20 cellular contexts compared by ENCODE assay signal in genomic region chr4:42637861-42638260, GRCh38. TPM values are rescaled to one million over a fixed set of nuclear protein-coding genes. Genes with fewer than 3 reads are reported as not detected.
DNase-seq lines count a peak whose midpoint lies in the region; ATAC-seq and TF ChIP-seq lines count a peak whose summit lies in the region.
"Had no signal": no experiment of that assay in that cellular context is flagged by ENCODE, and none has a peak within 500 bp of the region (broad histone marks: within the 10 kb centered on the region; RNA-seq: fewer than 3 reads in every experiment).

No MANE protein-coding gene starts in this region.

- H3K27me3 ChIP-seq in BLaER1 treated with 17β-estradiol and CSF1 and Interleukin-3, amounts not matched to agents 10 nM and 100 nM: no peaks in the 10 kb centered on the region
- H3K27me3 ChIP-seq in Karpas-422 (ENCODE audit: low read length) (no peaks in the 10 kb centered on the region), GM23248 (replicated peaks; ENCODE audit: insufficient read depth) (no peaks in the 10 kb centered on the region), spleen (replicated peaks in 1 of 7) (no peaks in the 10 kb centered on the region)
- H3K27me3 ChIP-seq: gastrocnemius medialis had no signal

- TF ChIP-seq POLR2A in spleen (IDR thresholded peaks at IDR 0.05): no peak

- H3K27ac Mint-ChIP-seq in glutamatergic neuron (ENCODE audit: unreplicated experiment): peak overlapping the region; percentile 100

- H3K4me2 ChIP-seq in BLaER1 treated with 17β-estradiol and CSF1 and Interleukin-3, amounts not matched to agents 10 nM and 100 nM: peak overlapping the region; percentile 14 to 91 (median 71); a peak in 14 of 22 replicates
- H3K4me2 ChIP-seq in Karpas-422 (ENCODE audit: low read depth, low read length, poor library complexity, severe bottlenecking) (peak overlapping the region; percentile 36), GM23248 (ENCODE audit: unreplicated experiment) (no peak overlapping the region)

- no peak overlapping the region for H3K9ac ChIP-seq in BLaER1 treated with 17β-estradiol and CSF1 and Interleukin-3, amounts not matched to agents 10 nM and 100 nM
- no peak overlapping the region for H3K9ac ChIP-seq in Karpas-422 (ENCODE audit: low read length)
- H3K9ac ChIP-seq in GM23248: no peak overlapping the region

- H3F3A ChIP-seq in GM23248 (ENCODE audit: insufficient read depth): no peaks in the 10 kb centered on the region

- H3K4me3 Mint-ChIP-seq in glutamatergic neuron (ENCODE audit: unreplicated experiment): peak overlapping the region; percentile 87

- H3K36me3 ChIP-seq in BLaER1 treated with 17β-estradiol and CSF1 and Interleukin-3, amounts not matched to agents 10 nM and 100 nM: no peaks in the 10 kb centered on the region
- no peaks in the 10 kb centered on the region for H3K36me3 ChIP-seq in Karpas-422 (ENCODE audit: insufficient read depth, low read length)
- H3K36me3 ChIP-seq in GM23248 (ENCODE audit: low read depth): no peaks in the 10 kb centered on the region
- no peaks in the 10 kb centered on the region for H3K36me3 ChIP-seq in spleen
- H3K36me3 ChIP-seq: gastrocnemius medialis had no signal

- H3K36me3 Mint-ChIP-seq in glutamatergic neuron (ENCODE audit: unreplicated experiment): no peaks in the 10 kb centered on the region

- no peak for TF ChIP-seq CTCF in glutamatergic neuron (IDR thresholded peaks at IDR 0.05; ENCODE audit: partially characterized antibody, unreplicated experiment)
- TF ChIP-seq CTCF in spleen (IDR thresholded peaks at IDR 0.05 in 8 of 11, conservative IDR thresholded peaks at IDR 0.05 in 3 of 11): no peak

- no peaks in the 10 kb centered on the region for H3K9me2 ChIP-seq in Karpas-422 (replicated peaks; ENCODE audit: insufficient read depth, low read length)
- H3K9me2 ChIP-seq in GM23248 (ENCODE audit: insufficient read depth): no peaks in the 10 kb centered on the region

- intact Hi-C loops in spleen (cut with DNase I; ENCODE audit: low total_unique reads): no loop called here

- H3K4me1 Mint-ChIP-seq in glutamatergic neuron (ENCODE audit: low read depth, unreplicated experiment): peaks cover 93% of the 10 kb centered on the region

- peaks cover 18% of the 10 kb centered on the region for H3K27me3 Mint-ChIP-seq in glutamatergic neuron (ENCODE audit: unreplicated experiment)
- H3K27me3 Mint-ChIP-seq: naive thymus-derived CD8-positive, alpha-beta T cell had no signal

- in situ Hi-C loops in GM23248 (cut with MboI): no loop called here

- peak; percentile 21 for ATAC-seq in GM19351 (IDR thresholded peaks at IDR 0.05; ENCODE audit: unreplicated experiment)
- ATAC-seq: naive thymus-derived CD8-positive, alpha-beta T cell had no signal

- H3K9me3 Mint-ChIP-seq in glutamatergic neuron (ENCODE audit: unreplicated experiment): peaks cover 25% of the 10 kb centered on the region
- H3K9me3 Mint-ChIP-seq: naive thymus-derived CD8-positive, alpha-beta T cell had no signal

- H3K27ac ChIP-seq in BLaER1 treated with 17β-estradiol and CSF1 and Interleukin-3, amounts not matched to agents 10 nM and 100 nM: no peak overlapping the region; a peak in 1 of 22 replicates
- peak overlapping the region; percentile 80 for H3K27ac ChIP-seq in Karpas-422 (ENCODE audit: low read length)
- no peak overlapping the region for H3K27ac ChIP-seq in GM23248
- H3K27ac ChIP-seq in spleen: peak overlapping the region in 3 of 8 donors; percentile 40 to 64 (median 61)
- H3K27ac ChIP-seq: RWPE1, skin epidermis had no signal

- H3K4me1 ChIP-seq in BLaER1 treated with 17β-estradiol and CSF1 and Interleukin-3, amounts not matched to agents 10 nM and 100 nM: peaks cover 47 to 99% (median 84%) of the 10 kb centered on the region in 10 experiments
- H3K4me1 ChIP-seq in Karpas-422 (ENCODE audit: low read length) (peaks cover 99% of the 10 kb centered on the region), GM23248 (ENCODE audit: insufficient read depth) (no peaks in the 10 kb centered on the region), spleen (peaks cover 11 to 100% (median 68%) of the 10 kb centered on the region in 6 donors)

- H3K9me3 ChIP-seq in BLaER1 treated with 17β-estradiol and CSF1 and Interleukin-3, amounts not matched to agents 10 nM and 100 nM (replicated peaks in 1 of 11): no peaks in the 10 kb centered on the region
- H3K9me3 ChIP-seq in Karpas-422 (ENCODE audit: low read length) (no peaks in the 10 kb centered on the region), GM23248 (ENCODE audit: low read depth) (no peaks in the 10 kb centered on the region), spleen (no peaks in the 10 kb centered on the region)
- H3K9me3 ChIP-seq: gastrocnemius medialis had no signal

- H2AFZ ChIP-seq in Karpas-422 (ENCODE audit: low read length): no peak overlapping the region
- no peak overlapping the region for H2AFZ ChIP-seq in GM23248

- no peak overlapping the region for H3K4me3 ChIP-seq in BLaER1 treated with 17β-estradiol and CSF1 and Interleukin-3, amounts not matched to agents 10 nM and 100 nM
- H3K4me3 ChIP-seq in Karpas-422 (ENCODE audit: low read length) (no peak overlapping the region), GM23248 (no peak overlapping the region), spleen (no peak overlapping the region)
- H3K4me3 ChIP-seq: gastrocnemius medialis, skin epidermis had no signal

- no peaks in the 10 kb centered on the region; a peak in 1 of 22 replicates for H4K20me1 ChIP-seq in BLaER1 treated with 17β-estradiol and CSF1 and Interleukin-3, amounts not matched to agents 10 nM and 100 nM
- H4K20me1 ChIP-seq in Karpas-422 (ENCODE audit: insufficient read depth, low read depth, low read length): peaks cover 19% of the 10 kb centered on the region; the same call in 1 of the 2 replicates
- H4K20me1 ChIP-seq in GM23248 (ENCODE audit: insufficient read depth): no peaks in the 10 kb centered on the region

- H3K79me2 ChIP-seq in Karpas-422 (ENCODE audit: low read length): peaks cover 98% of the 10 kb centered on the region
- H3K79me2 ChIP-seq in GM23248 (ENCODE audit: insufficient read depth): no peaks in the 10 kb centered on the region

- DNase-seq in Karpas-422 (no peak), glutamatergic neuron (no peak), GM23248 (no peak), D341Med (ENCODE audit: low spot score) (no peak), spleen (no peak), occipital lobe (lab: John Stamatoyannopoulos, UW) (no peak)
- DNase-seq: ACHN; activated CD4-positive, alpha-beta T cell treated with anti-CD3 and anti-CD28 coated beads for 4 hours; activated effector memory CD4-positive, alpha-beta T cell treated with Interleukin-2 at 50 U/mL for 16 hours; central memory CD4-positive, alpha-beta T cell; gastrocnemius medialis; mammary epithelial cell; MV-4-11; naive thymus-derived CD8-positive, alpha-beta T cell; NCI-H2029 treated with DMSO at 0.1 percent for 48 hours; stimulated activated CD4-positive, alpha-beta T cell treated with anti-CD3 and anti-CD28 coated beads, Interleukin-2, amount 100 ng/mL, for 48 hours had no signal

RNA-seq across cellular contexts. Expression of gene ATP8A1, which starts 19.0 kb away (rescaled TPM):
- 41.7 and 67.2 TPM in 2 replicates for total RNA-seq in Karpas-422 (2014; rRNA removed; shearing (Covaris generic); ENCODE audit: low replicate concordance)
- total RNA-seq in glutamatergic neuron (ENCODE audit: unreplicated experiment) (278 TPM), spleen (10 to 100 TPM; 40.6 to 87.0 (median 49.4) TPM), occipital lobe (239 TPM)
- 0.11 and 0.25 TPM in 2 replicates for total RNA-seq in GM23248 (2014; rRNA removed; shearing (Covaris generic))
- polyA plus RNA-seq in GM23248 (2016; fragmentation: Nextera tagmentation; extraction: Ambion mirVana) (0.13 and 0.29 TPM in 2 replicates), spleen (10 to 100 TPM; 14.4 to 19.1 (median 16.1) TPM)

Comparison
In these comparisons a context has a peak if more than half of its experiments do, and no peak if none do; other contexts are left out.
1. RNA of gene ATP8A1, which starts 19.0 kb away (total RNA-seq): 278 TPM in glutamatergic neuron (single experiment), 239 TPM in occipital lobe (single experiment), 41.7 to 67.2 TPM in Karpas-422 and 40.6 to 87.0 TPM in spleen; 0.11 to 0.25 TPM in GM23248; every median in the first group is over 10 times any median in the second.